9 cellular contexts compared by ENCODE assay signal in genomic region chr9:133126697-133127339, GRCh38. TPM values are rescaled to one million over a fixed set of nuclear protein-coding genes. Genes with fewer than 3 reads are reported as not detected.
DNase-seq lines count a peak whose midpoint lies in the region; ATAC-seq lines count a peak whose summit lies in the region.
"Had no signal": no experiment of that assay in that cellular context is flagged by ENCODE, and none has a peak within 500 bp of the region (broad histone marks: within the 10 kb centered on the region; RNA-seq: fewer than 3 reads in every experiment).

No MANE protein-coding gene starts in this region.

- peaks cover 70% of the 10 kb centered on the region for H3K4me1 Mint-ChIP-seq in stimulated activated memory B cell treated with anti-CD40 and anti-IgM and Interleukin-4, amounts not matched to agents 10 μg/mL and 1 μg/mL and 100 μg/mL, for 72 hours

- H3K4me3 ChIP-seq in GM23248 = peak overlapping the region; percentile 60

- peaks cover 6% of the 10 kb centered on the region for H3K36me3 Mint-ChIP-seq in stimulated activated memory B cell treated with anti-CD40 and anti-IgM and Interleukin-4, amounts not matched to agents 10 μg/mL and 1 μg/mL and 100 μg/mL, for 72 hours

- no peak for ATAC-seq in stimulated activated memory B cell treated with anti-CD40 and anti-IgM and Interleukin-4, amounts not matched to agents 10 μg/mL and 1 μg/mL and 100 μg/mL, for 72 hours
- no peak for ATAC-seq in GM21528 (IDR thresholded peaks at IDR 0.05; ENCODE audit: low FRiP score, unreplicated experiment)

- no peaks in the 10 kb centered on the region for H4K20me1 ChIP-seq in GM23248 (ENCODE audit: insufficient read depth)

- 53 to 58% methylated on average over 17 of the region's 17 CpGs for WGBS in GM23248 (ENCODE audit: low coverage in 1 of 2, low lambda C conversion rate in 2 of 2, missing lambda C conversion rate in 2 of 2), 2 experiments

- peaks cover 4% of the 10 kb centered on the region for H3K79me2 ChIP-seq in GM23248 (ENCODE audit: insufficient read depth)

- no peaks in the 10 kb centered on the region for H3K27me3 ChIP-seq in GM23248 (replicated peaks; ENCODE audit: insufficient read depth)
- H3K27me3 ChIP-seq in layer of hippocampus (ENCODE audit: control insufficient read depth, insufficient read depth, low read length) = no peaks in the 10 kb centered on the region

- in situ Hi-C loops in GM23248 (cut with MboI) = no loop called here

- no peaks in the 10 kb centered on the region for H3K9me2 ChIP-seq in GM23248 (ENCODE audit: insufficient read depth)

- H3K4me1 ChIP-seq in GM23248 (ENCODE audit: insufficient read depth) = peaks cover 23% of the 10 kb centered on the region

- DNase-seq in GM23248 (peak; percentile 66), NCI-H82 treated with DMSO at 0.1 percent for 48 hours (lab: John Stamatoyannopoulos, UW; ENCODE audit: unreplicated experiment) (no peak), AG08396 (ENCODE audit: low spot score) (no peak), DMS79 (lab: John Stamatoyannopoulos, UW) (no peak)
- DNase-seq: OCI-M1 had no signal

- H3F3A ChIP-seq in GM23248 (ENCODE audit: insufficient read depth) = peaks cover 12% of the 10 kb centered on the region

- H3K27ac ChIP-seq in GM23248 = no peak overlapping the region
- H3K27ac ChIP-seq in angular gyrus (ENCODE audit: low read depth, low read length) = peak overlapping the region; percentile 87
- H3K27ac ChIP-seq in layer of hippocampus (ENCODE audit: low read depth, low read length) = peak overlapping the region; percentile 91

- H3K27ac Mint-ChIP-seq in stimulated activated memory B cell treated with anti-CD40 and anti-IgM and Interleukin-4, amounts not matched to agents 10 μg/mL and 1 μg/mL and 100 μg/mL, for 72 hours = peak overlapping the region; percentile 85

- H3K9ac ChIP-seq in GM23248 = no peak overlapping the region

- H2AFZ ChIP-seq in GM23248 = no peak overlapping the region

- H3K9me3 ChIP-seq in GM23248 (ENCODE audit: low read depth) = no peaks in the 10 kb centered on the region

- no peaks in the 10 kb centered on the region for H3K27me3 Mint-ChIP-seq in stimulated activated memory B cell treated with anti-CD40 and anti-IgM and Interleukin-4, amounts not matched to agents 10 μg/mL and 1 μg/mL and 100 μg/mL, for 72 hours

- H3K9me3 Mint-ChIP-seq in stimulated activated memory B cell treated with anti-CD40 and anti-IgM and Interleukin-4, amounts not matched to agents 10 μg/mL and 1 μg/mL and 100 μg/mL, for 72 hours = no peaks in the 10 kb centered on the region

- H3K4me2 ChIP-seq in GM23248 (ENCODE audit: unreplicated experiment) = peak overlapping the region; percentile 94

- no peaks in the 10 kb centered on the region for H3K36me3 ChIP-seq in GM23248 (ENCODE audit: low read depth)

- H3K4me3 Mint-ChIP-seq in stimulated activated memory B cell treated with anti-CD40 and anti-IgM and Interleukin-4, amounts not matched to agents 10 μg/mL and 1 μg/mL and 100 μg/mL, for 72 hours = peak overlapping the region; percentile 75

RNA-seq across cellular contexts. Expression of gene RALGDS, which starts 5.8 kb away (rescaled TPM):
- 21.7 and 51.7 TPM in 2 replicates for total RNA-seq in GM23248 (2014; rRNA removed; shearing (Covaris generic))
- 8.5 and 8.9 TPM in 2 replicates for polyA plus RNA-seq in GM23248 (2016; fragmentation: Nextera tagmentation; extraction: Ambion mirVana)

RNA-seq across cellular contexts. Expression of gene GBGT1, which starts 36.9 kb away (rescaled TPM):
- 2.7 and 3.1 TPM in 2 replicates for total RNA-seq in GM23248 (2014; rRNA removed; shearing (Covaris generic))
- 0.95 and 1.3 TPM in 2 replicates for polyA plus RNA-seq in GM23248 (2016; fragmentation: Nextera tagmentation; extraction: Ambion mirVana)
